In the genomic region with DNA sequence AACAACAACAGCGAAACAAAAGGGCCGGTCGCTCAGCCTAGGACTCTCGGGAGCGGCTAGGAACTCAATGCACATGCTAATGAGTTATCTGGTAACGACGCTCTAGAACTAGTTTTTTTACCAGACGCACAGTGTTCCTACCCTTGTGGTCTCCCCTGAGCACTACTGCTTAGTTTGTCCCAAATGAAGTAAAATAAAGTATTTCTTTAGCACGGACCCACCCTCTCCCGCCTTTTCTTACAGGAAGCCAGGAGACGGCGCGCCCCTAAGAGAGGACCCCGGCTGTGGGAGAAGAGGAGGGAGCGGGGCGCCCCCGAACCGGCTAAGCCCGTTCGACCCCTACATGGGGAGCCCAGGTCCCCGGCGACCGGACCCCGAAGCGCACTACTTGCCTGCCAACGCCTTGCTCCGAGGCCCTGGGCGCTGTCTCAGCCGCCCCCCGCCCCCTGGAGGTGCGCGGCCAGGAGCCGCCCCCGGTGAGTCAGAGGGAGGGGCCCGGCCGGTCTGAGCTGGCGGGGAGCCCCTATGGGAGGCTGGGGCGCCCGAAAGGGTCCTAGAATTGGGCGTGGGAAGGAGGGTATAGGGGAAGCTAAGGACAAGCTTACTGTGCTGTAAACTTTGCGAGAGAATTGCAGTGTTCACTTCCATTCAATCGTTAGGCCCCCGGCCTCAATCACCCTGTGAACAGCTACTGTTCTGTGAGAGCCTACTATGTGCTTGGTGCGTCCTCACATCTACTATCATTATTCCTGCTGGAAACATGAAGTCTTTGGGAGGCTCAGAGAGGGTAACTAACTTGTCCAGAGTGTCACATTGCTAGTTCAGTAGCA, we compare ENCODE assay signal across 9 cellular contexts. TPM values are rescaled to one million over a fixed set of nuclear protein-coding genes. Genes with fewer than 3 reads are reported as not detected.
DNase-seq lines count a peak whose midpoint lies in the region; ATAC-seq and TF ChIP-seq lines count a peak whose summit lies in the region.
"Had no signal": no experiment of that assay in that cellular context is flagged by ENCODE, and none has a peak within 500 bp of the region (broad histone marks: within the 10 kb centered on the region; RNA-seq: fewer than 3 reads in every experiment).

No MANE protein-coding gene starts in this region.

- no peak overlapping the region for H3K9ac ChIP-seq in fibroblast of lung (ENCODE audit: insufficient read depth, low read length)

- TF ChIP-seq CTCF in fibroblast of lung (conservative IDR thresholded peaks at IDR 0.05 in 1 of 2, IDR thresholded peaks at IDR 0.05 in 1 of 2; ENCODE audit: low read depth in 1 of 2, low read length in 2 of 2) (peak in 1 of 2 donors; percentile 2), omental fat pad (IDR thresholded peaks at IDR 0.05) (no peak)

- H3K36me3 ChIP-seq in fibroblast of lung (ENCODE audit: control insufficient read depth, insufficient read depth, low read length) = no peaks in the 10 kb centered on the region

- DNase-seq in HCEC 1CT (peak; percentile 17), activated T-cell treated with anti-CD3 and anti-CD28 coated beads for 48 hours (ENCODE audit: low read depth) (peak; percentile 55), fibroblast of lung (ENCODE audit: low read depth in 2 of 2) (peak; percentile 59 to 61), omental fat pad (ENCODE audit: low spot score) (no peak)

- H3K4me3 ChIP-seq in fibroblast of lung (replicated peaks in 1 of 4; ENCODE audit: control extremely low read depth in 1 of 4, insufficient read depth in 1 of 4, low read depth in 3 of 4, low read length in 4 of 4) = peak overlapping the region; percentile 41 to 69 (median 58)
- H3K4me3 ChIP-seq: SK-N-MC had no signal

- no peaks in the 10 kb centered on the region for H3K9me3 ChIP-seq in fibroblast of lung (ENCODE audit: control insufficient read depth, insufficient read depth, low read depth, low read length)

- ATAC-seq in omental fat pad (ENCODE audit: low FRiP score) (peak; percentile 73), GM19452 (IDR thresholded peaks at IDR 0.05; ENCODE audit: unreplicated experiment) (no peak), GM19023 (IDR thresholded peaks at IDR 0.05; ENCODE audit: unreplicated experiment) (no peak), HG03159 (IDR thresholded peaks at IDR 0.05; ENCODE audit: unreplicated experiment) (no peak), HG02870 (IDR thresholded peaks at IDR 0.05; ENCODE audit: unreplicated experiment) (no peak)

- H3K27ac ChIP-seq in fibroblast of lung (ENCODE audit: insufficient read depth, low read length) = peak overlapping the region; percentile 42
- H3K27ac ChIP-seq: SK-N-MC had no signal

- peak overlapping the region; percentile 79 for H3K4me2 ChIP-seq in fibroblast of lung (ENCODE audit: extremely low read depth, insufficient read depth, low read length)

- no peaks in the 10 kb centered on the region for H3K27me3 ChIP-seq in fibroblast of lung (ENCODE audit: control insufficient read depth, insufficient read depth, low read length)

- H3K4me1 ChIP-seq in fibroblast of lung (ENCODE audit: control insufficient read depth, extremely low read depth, insufficient read depth, low read length) = peaks cover 2% of the 10 kb centered on the region

- H2AFZ ChIP-seq in fibroblast of lung (ENCODE audit: low read length) = peak overlapping the region; percentile 58

- H4K20me1 ChIP-seq in fibroblast of lung (ENCODE audit: control insufficient read depth, extremely low read depth, insufficient read depth, low read length) = no peaks in the 10 kb centered on the region

- no peaks in the 10 kb centered on the region for H3K79me2 ChIP-seq in fibroblast of lung (ENCODE audit: control insufficient read depth, insufficient read depth, low read length)

RNA-seq across cellular contexts. Expression of gene CAPG, which starts 3.6 kb away (rescaled TPM):
- total RNA-seq in fibroblast of lung (105 and 193 TPM in 2 replicates), omental fat pad (100 to 1,000 TPM in 2 of 4 donors, 10 to 100 TPM in 2; 32.3 to 190 (median 99.5) TPM)
- 43.8 and 159 TPM in 2 replicates for polyA plus RNA-seq in fibroblast of lung
- 64.0 and 211 TPM in 2 replicates for polyA plus RNA-seq in fibroblast of lung (2012)
- 38.6 and 96.8 TPM in 2 replicates for polyA minus RNA-seq in fibroblast of lung (ENCODE audit: low replicate concordance)

RNA-seq across cellular contexts. Expression of gene SH2D6, which starts 4.7 kb away (rescaled TPM):
- total RNA-seq in fibroblast of lung (0.77 and 2.1 TPM in 2 replicates), omental fat pad (not detected)
- 0.16 and 0.29 TPM in 2 replicates for polyA plus RNA-seq in fibroblast of lung
- polyA plus RNA-seq in fibroblast of lung (2012) = 0.30 and 0.32 TPM in 2 replicates
- not detected in 2 replicates for polyA minus RNA-seq in fibroblast of lung (ENCODE audit: low replicate concordance)

RNA-seq across cellular contexts. Expression of gene ELMOD3, which starts 59.2 kb away (rescaled TPM):
- total RNA-seq in fibroblast of lung (20.3 and 27.9 TPM in 2 replicates), omental fat pad (10 to 100 TPM; 42.2 to 83.8 (median 67.9) TPM)
- polyA plus RNA-seq in fibroblast of lung = 11.8 and 13.0 TPM in 2 replicates
- 7.1 and 7.5 TPM in 2 replicates for polyA plus RNA-seq in fibroblast of lung (2012)
- 9.3 and 12.6 TPM in 2 replicates for polyA minus RNA-seq in fibroblast of lung (ENCODE audit: low replicate concordance)

RNA-seq across cellular contexts. Expression of gene RETSAT, which starts 59.5 kb away (rescaled TPM):
- total RNA-seq in fibroblast of lung (61.6 and 87.0 TPM in 2 replicates), omental fat pad (100 to 1,000 TPM; 153 to 436 (median 303) TPM)
- 38.6 and 39.3 TPM in 2 replicates for polyA plus RNA-seq in fibroblast of lung
- polyA plus RNA-seq in fibroblast of lung (2012) = 38.2 and 40.7 TPM in 2 replicates
- 196 and 199 TPM in 2 replicates for polyA minus RNA-seq in fibroblast of lung (ENCODE audit: low replicate concordance)
